In genomic region chr21:34592120-34592561, GRCh38 we compare ENCODE assay signal across 1 cellular context.
TF ChIP-seq lines count a peak whose summit lies in the region.

No MANE protein-coding gene starts in this region.

TF ChIP-seq in K562, 482 proteins besides CTCF, POLR2A, EP300 and RAD21 (continued from another document and continues in another):
- TF ChIP-seq NFXL1 (CRISPR knock-in tag; IDR thresholded peaks at IDR 0.05), result no peak
- TF ChIP-seq MCM3 (IDR thresholded peaks at IDR 0.05), result no peak
- no peak for TF ChIP-seq ARNT (IDR thresholded peaks at IDR 0.05)
- no peak for TF ChIP-seq ZNF717 (CRISPR knock-in tag; IDR thresholded peaks at IDR 0.05)
- no peak for TF ChIP-seq ZNF699 (CRISPR knock-in tag; IDR thresholded peaks at IDR 0.05; ENCODE audit: insufficient replicate concordance)
- TF ChIP-seq NKRF (IDR thresholded peaks at IDR 0.05; ENCODE audit: borderline replicate concordance), result no peak
- TF ChIP-seq ZNF766 (CRISPR knock-in tag; conservative IDR thresholded peaks at IDR 0.05), result peak; percentile 98
- no peak for TF ChIP-seq ZSCAN29 (IDR thresholded peaks at IDR 0.05)
- TF ChIP-seq NRF1 (conservative IDR thresholded peaks at IDR 0.05 in 1 of 2, IDR thresholded peaks at IDR 0.05 in 1 of 2), result no peak
- no peak for TF ChIP-seq ZKSCAN1 (IDR thresholded peaks at IDR 0.05; ENCODE audit: low read depth, low read length)
- no peak for TF ChIP-seq SLC30A9 (CRISPR knock-in tag; IDR thresholded peaks at IDR 0.05)
- TF ChIP-seq CCAR2 (IDR thresholded peaks at IDR 0.05; ENCODE audit: low read depth, low read length), result no peak
- no peak for TF ChIP-seq STAT5A (IDR thresholded peaks at IDR 0.05; ENCODE audit: borderline replicate concordance, low read length)
- no peak for TF ChIP-seq PPARD (CRISPR knock-in tag; IDR thresholded peaks at IDR 0.05)
- TF ChIP-seq ZNF444 (CRISPR knock-in tag; IDR thresholded peaks at IDR 0.05), result no peak
- TF ChIP-seq JUN (IDR thresholded peaks at IDR 0.05; ENCODE audit: borderline replicate concordance, low read depth, low read length), result no peak
- TF ChIP-seq JUN (CRISPR knock-in tag; IDR thresholded peaks at IDR 0.05; ENCODE audit: borderline replicate concordance), result no peak
- peak; percentile 38 for TF ChIP-seq ZFP36 (IDR thresholded peaks at IDR 0.05; ENCODE audit: low read depth, low read length, partially characterized antibody)
- TF ChIP-seq LEF1 (IDR thresholded peaks at IDR 0.05), result no peak
- no peak for TF ChIP-seq GATAD2B (IDR thresholded peaks at IDR 0.05; ENCODE audit: borderline replicate concordance)
- no peak for TF ChIP-seq ZBTB12 (CRISPR knock-in tag; IDR thresholded peaks at IDR 0.05)
- TF ChIP-seq NR4A1 (CRISPR knock-in tag; IDR thresholded peaks at IDR 0.05), result no peak
- no peak for TF ChIP-seq NR4A1 (tag; IDR thresholded peaks at IDR 0.05)
- TF ChIP-seq TRIM24 (IDR thresholded peaks at IDR 0.05), result no peak
- no peak for TF ChIP-seq YBX1 (IDR thresholded peaks at IDR 0.05)
- peak in 1 of 3 experiments; percentile 54; a peak in 1 of 6 replicates for TF ChIP-seq ZBTB11 (CRISPR knock-in tag; IDR thresholded peaks at IDR 0.05)
- no peak for TF ChIP-seq NCOR1 (IDR thresholded peaks at IDR 0.05)
- TF ChIP-seq ZNF23 (CRISPR knock-in tag; IDR thresholded peaks at IDR 0.05), result no peak
- TF ChIP-seq CLOCK (CRISPR knock-in tag; IDR thresholded peaks at IDR 0.05; ENCODE audit: borderline replicate concordance), result no peak
- no peak for TF ChIP-seq HDAC3 (IDR thresholded peaks at IDR 0.05; ENCODE audit: borderline replicate concordance, partially characterized antibody)
- TF ChIP-seq HBP1 (CRISPR knock-in tag; IDR thresholded peaks at IDR 0.05), result no peak
- no peak for TF ChIP-seq RBM34 (IDR thresholded peaks at IDR 0.05; ENCODE audit: borderline replicate concordance, insufficient read depth, low read length)
- no peak for TF ChIP-seq GABPB1 (CRISPR knock-in tag; IDR thresholded peaks at IDR 0.05)
- TF ChIP-seq CC2D1A (IDR thresholded peaks at IDR 0.05), result no peak
- TF ChIP-seq PRDM10 (IDR thresholded peaks at IDR 0.05; ENCODE audit: partially characterized antibody), result no peak
- peak; percentile 54; the same call in 1 of the 2 replicates for TF ChIP-seq KLF13 (tag; IDR thresholded peaks at IDR 0.05; ENCODE audit: borderline replicate concordance, low read depth)
- TF ChIP-seq HMGN3 (IDR thresholded peaks at IDR 0.05; ENCODE audit: borderline replicate concordance, extremely low read depth, insufficient read length, low read depth, low read length), result no peak
- no peak for TF ChIP-seq TAL1 (IDR thresholded peaks at IDR 0.05)
- TF ChIP-seq HLTF (IDR thresholded peaks at IDR 0.05), result no peak
- TF ChIP-seq NUFIP1 (IDR thresholded peaks at IDR 0.05; ENCODE audit: partially characterized antibody), result no peak
- TF ChIP-seq TFAP4 (CRISPR knock-in tag; IDR thresholded peaks at IDR 0.05; ENCODE audit: borderline replicate concordance), result no peak; the same call in 1 of the 2 replicates
- no peak; the same call in 1 of the 2 replicates for TF ChIP-seq ARID1B (IDR thresholded peaks at IDR 0.05)
- no peak for TF ChIP-seq DIDO1 (tag; IDR thresholded peaks at IDR 0.05; ENCODE audit: low read depth)
- TF ChIP-seq BMI1 (IDR thresholded peaks at IDR 0.05; ENCODE audit: low read length), result no peak
- TF ChIP-seq HNRNPK (IDR thresholded peaks at IDR 0.05; ENCODE audit: low read depth, low read length, poor library complexity, severe bottlenecking), result no peak
- no peak for TF ChIP-seq ZNF121 (CRISPR knock-in tag; conservative IDR thresholded peaks at IDR 0.05)
- 0 out of 2 replicates have a peak, but pooled peaks have one; percentile 56 for TF ChIP-seq ZBTB17 (CRISPR knock-in tag; IDR thresholded peaks at IDR 0.05)
- no peak for TF ChIP-seq MTA2 (IDR thresholded peaks at IDR 0.05; ENCODE audit: low read depth)
- TF ChIP-seq PKNOX1 (IDR thresholded peaks at IDR 0.05), result peak; percentile 59; the same call in 1 of the 2 replicates
- no peak for TF ChIP-seq CREB1 (IDR thresholded peaks at IDR 0.05)
- no peak for TF ChIP-seq CREB1 (CRISPR knock-in tag; IDR thresholded peaks at IDR 0.05)
- peak in 2 of 3 experiments; percentile 51 to 89 for TF ChIP-seq YY1 (IDR thresholded peaks at IDR 0.05; ENCODE audit: borderline replicate concordance in 1 of 3, control insufficient read depth in 1 of 3, extremely low read depth in 1 of 3, insufficient read depth in 3 of 3, insufficient read length in 1 of 3, insufficient replicate concordance in 2 of 3, low read depth in 1 of 3, low read length in 2 of 3)
- TF ChIP-seq CHD2 (IDR thresholded peaks at IDR 0.05; ENCODE audit: low read depth, low read length), result no peak
- TF ChIP-seq ZBED1 (IDR thresholded peaks at IDR 0.05), result no peak
- no peak for TF ChIP-seq HSF4 (CRISPR knock-in tag; IDR thresholded peaks at IDR 0.05; ENCODE audit: borderline replicate concordance)
- peak; percentile 87 for TF ChIP-seq MEF2D (tag; conservative IDR thresholded peaks at IDR 0.05; ENCODE audit: low read depth)
- TF ChIP-seq PURB (CRISPR knock-in tag; IDR thresholded peaks at IDR 0.05; ENCODE audit: low read depth), result no peak
- no peak for TF ChIP-seq POLR2G (IDR thresholded peaks at IDR 0.05; ENCODE audit: low read depth, low read length)
- TF ChIP-seq PHF8 (IDR thresholded peaks at IDR 0.05; ENCODE audit: borderline replicate concordance, low read length), result no peak; the same call in 1 of the 2 replicates
- no peak for TF ChIP-seq TCF7 (IDR thresholded peaks at IDR 0.05; ENCODE audit: borderline replicate concordance)
- no peak for TF ChIP-seq TBP (optimal IDR thresholded peaks at IDR 0.05; ENCODE audit: low read depth, low read length)
- TF ChIP-seq XRCC3 (IDR thresholded peaks at IDR 0.05), result no peak
